22 cellular contexts compared by ENCODE assay signal in genomic region chr11:22084564-22084963, GRCh38.
"Had no signal": no experiment of that assay in that cellular context is flagged by ENCODE, and none has a peak within 500 bp of the region (broad histone marks: within the 10 kb centered on the region; RNA-seq: fewer than 3 reads in every experiment).

No MANE protein-coding gene starts in this region.

- H3K27ac Mint-ChIP-seq: T-cell had no signal

- FAIRE-seq: RCC 7860 had no signal

- H3K4me3 Mint-ChIP-seq: T-cell had no signal

- H3K9me3 ChIP-seq: SK-N-SH had no signal

- ATAC-seq: T-cell had no signal

- H3K27me3 Mint-ChIP-seq: T-cell had no signal

- DNase-seq: IMR-90, Karpas-422, KG1, MM.1S, NCI-H1092 treated with DMSO at 0.1 percent for 48 hours, NCI-H1436, NCI-H187, NCI-H2029, NCI-H2081 treated with DMSO at 0.1 percent for 48 hours, NCI-H2171, NCI-H226, NCI-H446 treated with DMSO at 0.1 percent for 48 hours, NCI-H510A treated with DMSO at 0.1 percent for 48 hours, NCI-H526, NCI-H82, Right ventricle myocardium superior, RPMI8226, SIG-M5, SK-N-SH, SW 1271, T-cell had no signal

- H3K36me3 Mint-ChIP-seq: T-cell had no signal

- H3K4me1 Mint-ChIP-seq: T-cell had no signal

- H3K4me2 ChIP-seq: SK-N-SH had no signal

- H3K9ac ChIP-seq: SK-N-SH had no signal
